ENCODE assay signal across 8 cellular contexts in genomic region chr13:100608906-100609305, GRCh38. TPM values are rescaled to one million over a fixed set of nuclear protein-coding genes. Genes with fewer than 3 reads are reported as not detected.
DNase-seq lines count a peak whose midpoint lies in the region; ATAC-seq and TF ChIP-seq lines count a peak whose summit lies in the region.

No MANE protein-coding gene starts in this region.

- peaks cover 3% of the 10 kb centered on the region for H3K9me3 Mint-ChIP-seq in activated naive CD8-positive, alpha-beta T cell treated with anti-CD3 and anti-CD28 coated beads, Interleukin-2, amount 10 ng/mL, durations not matched to agents 7 days and 5 days

- 79 to 82% methylated on average over 6 of the region's 6 CpGs for WGBS in lower leg skin, 2 donors

- peaks cover 43% of the 10 kb centered on the region for H3K36me3 Mint-ChIP-seq in activated naive CD8-positive, alpha-beta T cell treated with anti-CD3 and anti-CD28 coated beads, Interleukin-2, amount 10 ng/mL, durations not matched to agents 7 days and 5 days

- peak; percentile 93 for ATAC-seq in GM21360 (IDR thresholded peaks at IDR 0.05; ENCODE audit: unreplicated experiment)
- ATAC-seq in HG03460 (IDR thresholded peaks at IDR 0.05; ENCODE audit: unreplicated experiment) = peak; percentile 93
- peak; percentile 94 for ATAC-seq in activated naive CD8-positive, alpha-beta T cell treated with anti-CD3 and anti-CD28 coated beads, Interleukin-2, amount 10 ng/mL, durations not matched to agents 7 days and 5 days (ENCODE audit: low read depth)

- peak overlapping the region; percentile 83 for H3K27ac Mint-ChIP-seq in activated naive CD8-positive, alpha-beta T cell treated with anti-CD3 and anti-CD28 coated beads, Interleukin-2, amount 10 ng/mL, durations not matched to agents 7 days and 5 days

- intact Hi-C loops in lower leg skin (cut with DNase I; ENCODE audit: low total_unique reads) = no loop called here

- peak; percentile 47 for DNase-seq in GM12864 (ENCODE audit: low read depth)
- no peak for DNase-seq in activated naive CD8-positive, alpha-beta T cell treated with anti-CD3 and anti-CD28 coated beads, Interleukin-2, amount 10 ng/mL, durations not matched to agents 7 days and 5 days
- DNase-seq in lower leg skin (ENCODE audit: low spot score in 2 of 2) = no peak
- no peak for DNase-seq in NK-92 (lab: John Stamatoyannopoulos, UW; ENCODE audit: unreplicated experiment)
- DNase-seq in NCI-H1048 (lab: John Stamatoyannopoulos, UW) = no peak
- no peak for DNase-seq in HK-2 (ENCODE audit: unreplicated experiment)

- H3K27me3 Mint-ChIP-seq in activated naive CD8-positive, alpha-beta T cell treated with anti-CD3 and anti-CD28 coated beads, Interleukin-2, amount 10 ng/mL, durations not matched to agents 7 days and 5 days = no peaks in the 10 kb centered on the region

- no peak overlapping the region for H3K4me3 ChIP-seq in GM12864 (ENCODE audit: low read depth, low read length)
- no peak overlapping the region for H3K4me3 ChIP-seq in lower leg skin (ENCODE audit: low read depth, poor library complexity, severe bottlenecking)

- POLR2A ChIA-PET in activated naive CD8-positive, alpha-beta T cell treated with anti-CD3 and anti-CD28 coated beads, Interleukin-2, amount 10 ng/mL, durations not matched to agents 7 days and 5 days (lab: Charles Lee) = interaction anchor here (1.2 kb wide), 2 partner anchors 21 to 66 kb away, joined by 3 to 6 read pairs; partner anchors contain the start of gene TMTC4

- peaks cover 35% of the 10 kb centered on the region for H3K4me1 Mint-ChIP-seq in activated naive CD8-positive, alpha-beta T cell treated with anti-CD3 and anti-CD28 coated beads, Interleukin-2, amount 10 ng/mL, durations not matched to agents 7 days and 5 days

- TF ChIP-seq CTCF in GM12864 (IDR thresholded peaks at IDR 0.05; ENCODE audit: low read depth, low read length, missing control alignments) = no peak
- TF ChIP-seq CTCF in lower leg skin (IDR thresholded peaks at IDR 0.05) = no peak

- peak overlapping the region; percentile 24 for H3K4me3 Mint-ChIP-seq in activated naive CD8-positive, alpha-beta T cell treated with anti-CD3 and anti-CD28 coated beads, Interleukin-2, amount 10 ng/mL, durations not matched to agents 7 days and 5 days

- TF ChIP-seq POLR2A in lower leg skin (IDR thresholded peaks at IDR 0.05) = no peak

RNA-seq across cellular contexts. Expression of gene GGACT, which starts 20.3 kb away (rescaled TPM):
- 1 to 10 TPM; 3.1 to 4.1 TPM for total RNA-seq in activated naive CD8-positive, alpha-beta T cell treated with anti-CD3 and anti-CD28 coated beads, Interleukin-2, amount 10 ng/mL, durations not matched to agents 7 days and 5 days
- total RNA-seq in lower leg skin = 1 to 10 TPM; 1.5 to 3.6 (median 2.6) TPM
